In genomic region chr1:154973344-154974085, GRCh38 we compare ENCODE assay signal across 8 cellular contexts. TPM values are rescaled to one million over a fixed set of nuclear protein-coding genes. Genes with fewer than 3 reads are reported as not detected.
DNase-seq lines count a peak whose midpoint lies in the region; ATAC-seq lines count a peak whose summit lies in the region.

No MANE protein-coding gene starts in this region.

- peak overlapping the region; percentile 82 for H3K4me3 ChIP-seq in naive thymus-derived CD4-positive, alpha-beta T cell (ENCODE audit: low read length)

- H3K9me3 Mint-ChIP-seq in naive thymus-derived CD4-positive, alpha-beta T cell: peaks cover 0 to 2% (median 0%) of the 10 kb centered on the region in 11 donors
- H3K9me3 Mint-ChIP-seq in stimulated activated effector memory CD8-positive, alpha-beta T cell treated with anti-CD3 and anti-CD28 coated beads, Interleukin-12 subunit alpha, Interleukin-12 subunit beta, amount 100 ng/mL, for 72 hours: no peaks in the 10 kb centered on the region

- H3K9me3 ChIP-seq in naive thymus-derived CD4-positive, alpha-beta T cell (ENCODE audit: control insufficient read depth in 2 of 3, low read length in 3 of 3): no peaks in the 10 kb centered on the region

- peaks cover 28 to 35% of the 10 kb centered on the region in 2 donors for H3K4me1 ChIP-seq in naive thymus-derived CD4-positive, alpha-beta T cell (ENCODE audit: control insufficient read depth in 2 of 2, insufficient read depth in 2 of 2, low read length in 2 of 2)

- peak; percentile 53 for DNase-seq in 8988T
- peak; percentile 98 for DNase-seq in LoVo (ENCODE audit: low spot score)
- DNase-seq in RPMI7951 (ENCODE audit: low read depth): peak; percentile 98
- DNase-seq in activated T-helper 1 cell treated with anti-CD3 and anti-CD28 coated beads, Interleukin-2, amount 50 U/mL, for 16 hours (ENCODE audit: low read depth in 1 of 2, low spot score in 1 of 2): peak; percentile 81 to 83
- DNase-seq in fibroblast of peridontal ligament (ENCODE audit: extremely low read depth): peak; percentile 95
- peak; percentile 72 to 90 (median 79) for DNase-seq in naive thymus-derived CD4-positive, alpha-beta T cell
- peak; percentile 86 to 98 for DNase-seq in stimulated activated effector memory CD8-positive, alpha-beta T cell treated with anti-CD3 and anti-CD28 coated beads, Interleukin-12 subunit alpha, Interleukin-12 subunit beta, amount 100 ng/mL, for 72 hours (ENCODE audit: low spot score in 2 of 2)

- POLR2A ChIA-PET in naive thymus-derived CD4-positive, alpha-beta T cell (lab: Charles Lee): interaction anchor here (0.6 to 11.7 kb wide), 14 partner anchors 10 to 598 kb away, joined by 3 to 160 read pairs (median 6); partner anchors contain the start of genes FLAD1, PBXIP1, PMVK and PYGO2

- ATAC-seq in GM18909 (IDR thresholded peaks at IDR 0.05; ENCODE audit: poor library complexity, unreplicated experiment): peak; percentile 25
- ATAC-seq in naive thymus-derived CD4-positive, alpha-beta T cell: peak; percentile 37
- ATAC-seq in stimulated activated effector memory CD8-positive, alpha-beta T cell treated with anti-CD3 and anti-CD28 coated beads, Interleukin-12 subunit alpha, Interleukin-12 subunit beta, amount 100 ng/mL, for 72 hours: peak; percentile 40

- H3K4me1 Mint-ChIP-seq in naive thymus-derived CD4-positive, alpha-beta T cell: peaks cover 30 to 42% (median 35%) of the 10 kb centered on the region in 7 donors
- peaks cover 46% of the 10 kb centered on the region for H3K4me1 Mint-ChIP-seq in stimulated activated effector memory CD8-positive, alpha-beta T cell treated with anti-CD3 and anti-CD28 coated beads, Interleukin-12 subunit alpha, Interleukin-12 subunit beta, amount 100 ng/mL, for 72 hours

- peaks cover 0 to 27% (median 0%) of the 10 kb centered on the region in 3 experiments for H3K36me3 ChIP-seq in naive thymus-derived CD4-positive, alpha-beta T cell (ENCODE audit: control insufficient read depth in 2 of 3, insufficient read depth in 3 of 3, low read length in 3 of 3)

- H3K36me3 Mint-ChIP-seq in naive thymus-derived CD4-positive, alpha-beta T cell: peaks cover 0 to 13% (median 0%) of the 10 kb centered on the region in 5 donors
- peaks cover 29% of the 10 kb centered on the region for H3K36me3 Mint-ChIP-seq in stimulated activated effector memory CD8-positive, alpha-beta T cell treated with anti-CD3 and anti-CD28 coated beads, Interleukin-12 subunit alpha, Interleukin-12 subunit beta, amount 100 ng/mL, for 72 hours

- intact Hi-C loops in naive thymus-derived CD4-positive, alpha-beta T cell (cut with micrococcal nuclease): loop anchor here (1.0 to 10.0 kb wide), 13 partner anchors 10 to 415 kb away; partner anchors contain the start of genes ADAM15 (in 2 of the 2), FLAD1 (in 2 of the 2), PYGO2 (in 2 of the 2) and UBE2Q1 (in 2 of the 2)

- no peaks in the 10 kb centered on the region for H3K27me3 ChIP-seq in naive thymus-derived CD4-positive, alpha-beta T cell (ENCODE audit: control insufficient read depth in 2 of 2, insufficient read depth in 2 of 2, low read length in 2 of 2)

- peak overlapping the region; percentile 94 for H3K27ac ChIP-seq in naive thymus-derived CD4-positive, alpha-beta T cell (ENCODE audit: low read depth, low read length)

- CTCF ChIA-PET in naive thymus-derived CD4-positive, alpha-beta T cell (lab: Charles Lee): interaction anchor here (0.7 to 10.5 kb wide), 8 partner anchors 26 to 414 kb away, joined by 3 to 94 read pairs (median 4); partner anchors contain the start of gene PMVK

- H3K27me3 Mint-ChIP-seq in naive thymus-derived CD4-positive, alpha-beta T cell: no peaks in the 10 kb centered on the region

- peak overlapping the region in 1 of 9 donors; percentile 80 for H3K27ac Mint-ChIP-seq in naive thymus-derived CD4-positive, alpha-beta T cell
- no peak overlapping the region for H3K27ac Mint-ChIP-seq in stimulated activated effector memory CD8-positive, alpha-beta T cell treated with anti-CD3 and anti-CD28 coated beads, Interleukin-12 subunit alpha, Interleukin-12 subunit beta, amount 100 ng/mL, for 72 hours

- H3K4me3 Mint-ChIP-seq in naive thymus-derived CD4-positive, alpha-beta T cell: no peak overlapping the region
- no peak overlapping the region for H3K4me3 Mint-ChIP-seq in stimulated activated effector memory CD8-positive, alpha-beta T cell treated with anti-CD3 and anti-CD28 coated beads, Interleukin-12 subunit alpha, Interleukin-12 subunit beta, amount 100 ng/mL, for 72 hours

RNA-seq across cellular contexts. Expression of gene CKS1B, which starts 1.0 kb away (rescaled TPM):
- 344 and 400 TPM in 2 replicates for total RNA-seq in RPMI7951 (2014; rRNA removed; shearing (Covaris generic))
- 100 to 1,000 TPM in 1 of 5 experiments, 10 to 100 TPM in 3, 1 to 10 TPM in 1; 8.4 to 105 (median 10.2) TPM for total RNA-seq in naive thymus-derived CD4-positive, alpha-beta T cell
- polyA plus RNA-seq in naive thymus-derived CD4-positive, alpha-beta T cell: 10 to 100 TPM; 37.1 to 55.2 TPM

RNA-seq across cellular contexts. Expression of gene SHC1, which starts 3.0 kb away (rescaled TPM):
- total RNA-seq in RPMI7951 (2014; rRNA removed; shearing (Covaris generic)): 111 and 115 TPM in 2 replicates
- 10 to 100 TPM; 71.0 to 76.9 (median 73.7) TPM for total RNA-seq in naive thymus-derived CD4-positive, alpha-beta T cell
- polyA plus RNA-seq in naive thymus-derived CD4-positive, alpha-beta T cell: 10 to 100 TPM; 29.6 to 38.3 TPM

RNA-seq across cellular contexts. Expression of gene FLAD1, which starts 9.6 kb away (rescaled TPM):
- total RNA-seq in RPMI7951 (2014; rRNA removed; shearing (Covaris generic)): 22.5 and 26.0 TPM in 2 replicates
- total RNA-seq in naive thymus-derived CD4-positive, alpha-beta T cell: 10 to 100 TPM; 24.4 to 50.2 (median 50.0) TPM
- polyA plus RNA-seq in naive thymus-derived CD4-positive, alpha-beta T cell: 10 to 100 TPM; 33.3 to 45.8 TPM

RNA-seq across cellular contexts. Expression of gene PYGO2, which starts 11.9 kb away (rescaled TPM):
- 16.1 and 18.4 TPM in 2 replicates for total RNA-seq in RPMI7951 (2014; rRNA removed; shearing (Covaris generic))
- 10 to 100 TPM; 33.0 to 69.5 (median 46.2) TPM for total RNA-seq in naive thymus-derived CD4-positive, alpha-beta T cell
- polyA plus RNA-seq in naive thymus-derived CD4-positive, alpha-beta T cell: 10 to 100 TPM; 33.0 to 64.0 TPM

RNA-seq across cellular contexts. Expression of gene PBXIP1, which starts 17.6 kb away (rescaled TPM):
- 14.7 and 23.3 TPM in 2 replicates for total RNA-seq in RPMI7951 (2014; rRNA removed; shearing (Covaris generic))
- total RNA-seq in naive thymus-derived CD4-positive, alpha-beta T cell: 100 to 1,000 TPM; 107 to 390 (median 383) TPM
- 100 to 1,000 TPM; 234 to 318 TPM for polyA plus RNA-seq in naive thymus-derived CD4-positive, alpha-beta T cell

Comparison
In these comparisons a context has a peak if more than half of its experiments do, and no peak if none do; other contexts are left out.
1. Peak in every context shown above with its lines: DNase-seq, ATAC-seq, H3K4me3 ChIP-seq and H3K27ac ChIP-seq.